ENCODE assay signal across 8 cellular contexts in genomic region chr10:30510184-30510931, GRCh38.
DNase-seq lines count a peak whose midpoint lies in the region; ATAC-seq and TF ChIP-seq lines count a peak whose summit lies in the region.

No MANE protein-coding gene starts in this region.

- no peaks in the 10 kb centered on the region for H4K20me1 ChIP-seq in H9 (ENCODE audit: control insufficient read depth, insufficient read depth, insufficient read length)

- no peak overlapping the region for H3T11ph ChIP-seq in H9 (ENCODE audit: low read length)

- no peaks in the 10 kb centered on the region for H3K36me3 ChIP-seq in parathyroid adenoma (ENCODE audit: control insufficient read depth, insufficient read depth, low read length)

- H4K91ac ChIP-seq in H9 (ENCODE audit: insufficient read length, low read depth, low read length), result no peak overlapping the region

- POLR2A ChIA-PET in naive thymus-derived CD8-positive, alpha-beta T cell (lab: Charles Lee), result no interaction called here

- peaks cover 8% of the 10 kb centered on the region for H3K4me1 Mint-ChIP-seq in activated naive CD8-positive, alpha-beta T cell treated with anti-CD3 and anti-CD28 coated beads for 36 hours
- H3K4me1 Mint-ChIP-seq in naive thymus-derived CD8-positive, alpha-beta T cell, result peaks cover 0 to 30% (median 0%) of the 10 kb centered on the region in 4 donors
- no peaks in the 10 kb centered on the region for H3K4me1 Mint-ChIP-seq in H9

- no peak overlapping the region for H2AK5ac ChIP-seq in H9 (ENCODE audit: insufficient read length, low read length)

- H3K4me1 ChIP-seq in parathyroid adenoma (peaks cover 6% of the 10 kb centered on the region), H9 (ENCODE audit: insufficient read depth, low read length) (no peaks in the 10 kb centered on the region)

- H3K79me1 ChIP-seq in H9 (ENCODE audit: insufficient read depth, low read depth, low read length, poor library complexity, severe bottlenecking), result no peaks in the 10 kb centered on the region

- H3K4me3 Mint-ChIP-seq in activated naive CD8-positive, alpha-beta T cell treated with anti-CD3 and anti-CD28 coated beads for 36 hours, result no peak overlapping the region
- no peak overlapping the region for H3K4me3 Mint-ChIP-seq in naive thymus-derived CD8-positive, alpha-beta T cell
- H3K4me3 Mint-ChIP-seq in H9, result no peak overlapping the region

- no peak overlapping the region for H2BK15ac ChIP-seq in H9 (ENCODE audit: low read depth, low read length)

- no CpG with 5 or more reads among the region's 8 CpGs for WGBS in H9 (ENCODE audit: extremely low coverage, insufficient read length, low lambda C conversion rate)

- no peak overlapping the region for H4K5ac ChIP-seq in H9 (ENCODE audit: insufficient read length, low read depth, low read length)

- H3K27me3 Mint-ChIP-seq in activated naive CD8-positive, alpha-beta T cell treated with anti-CD3 and anti-CD28 coated beads for 36 hours, result no peaks in the 10 kb centered on the region
- no peaks in the 10 kb centered on the region for H3K27me3 Mint-ChIP-seq in naive thymus-derived CD8-positive, alpha-beta T cell
- H3K27me3 Mint-ChIP-seq in H9 (ENCODE audit: low read depth), result no peaks in the 10 kb centered on the region

- no peak overlapping the region for H3K23ac ChIP-seq in H9 (ENCODE audit: insufficient read length, low read depth, low read length)

- no peak overlapping the region for H3K56ac ChIP-seq in H9 (ENCODE audit: insufficient read length, low read depth, low read length)

- no peak overlapping the region for H3K4me3 ChIP-seq in parathyroid adenoma (ENCODE audit: low read depth, low read length)

- H3K27ac ChIP-seq in parathyroid adenoma (peak overlapping the region; percentile 54), H9 (ENCODE audit: insufficient read length, low read depth, low read length) (no peak overlapping the region)

- no peak overlapping the region for H2BK20ac ChIP-seq in H9 (ENCODE audit: low read depth, low read length, poor library complexity, severe bottlenecking)

- DNase-seq in ELR (ENCODE audit: low read depth) (peak; percentile 68), islet precursor cell (no peak), H9 (no peak)
- peak; percentile 34 for DNase-seq in activated naive CD8-positive, alpha-beta T cell treated with anti-CD3 and anti-CD28 coated beads for 36 hours
- DNase-seq in naive thymus-derived CD8-positive, alpha-beta T cell, result no peak

- H2AFZ ChIP-seq in parathyroid adenoma (peak overlapping the region; percentile 25), H9 (ENCODE audit: low read length) (no peak overlapping the region)

- H3K9me3 ChIP-seq in parathyroid adenoma (ENCODE audit: control insufficient read depth, low read length) (no peaks in the 10 kb centered on the region), H9 (ENCODE audit: control insufficient read depth, low read depth, low read length) (no peaks in the 10 kb centered on the region)

- H3K27ac Mint-ChIP-seq in activated naive CD8-positive, alpha-beta T cell treated with anti-CD3 and anti-CD28 coated beads for 36 hours, result no peak overlapping the region
- peak overlapping the region in 1 of 10 donors; percentile 2 for H3K27ac Mint-ChIP-seq in naive thymus-derived CD8-positive, alpha-beta T cell
- no peak overlapping the region for H3K27ac Mint-ChIP-seq in H9

- no peak overlapping the region for H2BK12ac ChIP-seq in H9 (ENCODE audit: insufficient read length, low read depth, low read length)

- H3K9me3 Mint-ChIP-seq in activated naive CD8-positive, alpha-beta T cell treated with anti-CD3 and anti-CD28 coated beads for 36 hours, result no peaks in the 10 kb centered on the region
- H3K9me3 Mint-ChIP-seq in naive thymus-derived CD8-positive, alpha-beta T cell, result no peaks in the 10 kb centered on the region
- no peaks in the 10 kb centered on the region; a peak in 1 of 5 replicates for H3K9me3 Mint-ChIP-seq in H9

- H3K4me2 ChIP-seq in parathyroid adenoma (ENCODE audit: low read length), result peak overlapping the region; percentile 13
- no peak overlapping the region for H3K4me2 ChIP-seq in H9 (ENCODE audit: insufficient read depth, insufficient read length, low read length)

- H3K23me2 ChIP-seq in H9 (ENCODE audit: insufficient read length, low read depth, low read length, poor library complexity, severe bottlenecking), result no peaks in the 10 kb centered on the region

- H2BK5ac ChIP-seq in H9 (ENCODE audit: insufficient read length, low read length), result no peak overlapping the region

- no peaks in the 10 kb centered on the region for H3K27me3 ChIP-seq in parathyroid adenoma (ENCODE audit: control insufficient read depth, insufficient read depth, low read length)
- no peaks in the 10 kb centered on the region for H3K27me3 ChIP-seq in H9 (ENCODE audit: insufficient read depth, low read length)

- no peak overlapping the region for H3K4ac ChIP-seq in H9 (ENCODE audit: low read depth, low read length)

- H2BK120ac ChIP-seq in H9 (ENCODE audit: low read depth, low read length, poor library complexity, severe bottlenecking), result no peak overlapping the region

- H3K9ac ChIP-seq in parathyroid adenoma (no peak overlapping the region), H9 (ENCODE audit: extremely low read depth, insufficient read length, low read length) (no peak overlapping the region)

- H3K79me2 ChIP-seq in parathyroid adenoma (no peaks in the 10 kb centered on the region), H9 (ENCODE audit: insufficient read depth, low read length) (no peaks in the 10 kb centered on the region)

- TF ChIP-seq CTCF in parathyroid adenoma (IDR thresholded peaks at IDR 0.05) (peak; percentile 27), H9 (conservative IDR thresholded peaks at IDR 0.05) (no peak)

- no peaks in the 10 kb centered on the region for H3K36me3 Mint-ChIP-seq in activated naive CD8-positive, alpha-beta T cell treated with anti-CD3 and anti-CD28 coated beads for 36 hours
- H3K36me3 Mint-ChIP-seq in naive thymus-derived CD8-positive, alpha-beta T cell, result no peaks in the 10 kb centered on the region
- no peaks in the 10 kb centered on the region for H3K36me3 Mint-ChIP-seq in H9 (ENCODE audit: insufficient read depth in 1 of 3, low read depth in 3 of 3)

- no peak overlapping the region for H4K8ac ChIP-seq in H9 (replicated peaks; ENCODE audit: insufficient read length, low read depth, low read length)

- no peak overlapping the region for H3K14ac ChIP-seq in H9 (ENCODE audit: insufficient read depth, low read length)

- peak; percentile 90 for ATAC-seq in GM19452 (IDR thresholded peaks at IDR 0.05; ENCODE audit: unreplicated experiment)
- peak; percentile 87 for ATAC-seq in HG03460 (IDR thresholded peaks at IDR 0.05; ENCODE audit: unreplicated experiment)
- no peak for ATAC-seq in naive thymus-derived CD8-positive, alpha-beta T cell

- no peak overlapping the region for H3K18ac ChIP-seq in H9 (ENCODE audit: insufficient read length, low read depth, low read length)

Comparison
In these comparisons a context has a peak if more than half of its experiments do, and no peak if none do; other contexts are left out.
1. DNase-seq: peak in ELR (single experiment) and activated naive CD8-positive, alpha-beta T cell treated with anti-CD3 and anti-CD28 coated beads for 36 hours (single experiment); none in islet precursor cell (single experiment), naive thymus-derived CD8-positive, alpha-beta T cell (0 of 10) and H9 (single experiment).
2. ATAC-seq: peak in GM19452 (single experiment) and HG03460 (single experiment); none in naive thymus-derived CD8-positive, alpha-beta T cell (0 of 2).